Comparison of ENCODE assay signal across 9 cellular contexts in the genomic region with DNA sequence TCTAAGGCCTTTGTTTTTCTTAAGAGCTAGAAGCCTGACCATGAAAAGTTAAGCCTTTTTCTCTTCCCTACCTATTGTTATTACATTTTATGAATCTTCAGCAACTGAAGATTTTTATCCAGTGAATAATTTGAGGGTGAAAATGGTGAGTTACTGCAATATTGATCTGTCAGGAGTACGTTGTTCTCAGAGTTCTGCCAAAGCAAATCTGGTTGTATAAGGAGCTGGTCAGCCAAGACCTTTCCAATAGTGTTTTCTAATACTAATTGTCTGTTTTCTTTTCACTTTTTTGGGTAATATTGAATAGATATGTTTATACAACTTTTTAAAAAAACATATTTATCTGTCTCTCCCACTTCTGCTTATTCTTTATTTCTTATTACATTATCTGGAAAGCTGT. TPM values are rescaled to one million over a fixed set of nuclear protein-coding genes. Genes with fewer than 3 reads are reported as not detected.
"Had no signal": no experiment of that assay in that cellular context is flagged by ENCODE, and none has a peak within 500 bp of the region (broad histone marks: within the 10 kb centered on the region; RNA-seq: fewer than 3 reads in every experiment).

No MANE protein-coding gene starts in this region.

- FAIRE-seq: G401.6, GM12878, GM12891, GM12892, GM18507, GM19239 had no signal

- DNase-seq: GDM1, GF-D8 had no signal

- H3K4me3 ChIP-seq: GM12878 had no signal

RNA-seq across cellular contexts. Expression of gene SPTSSB, which starts 15.0 kb away (rescaled TPM):
- total RNA-seq: G401 had no signal
